ENCODE assay signal across 20 cellular contexts in genomic region chr13:31408927-31409326, GRCh38.
A peak's percentile ranks its signal among the peaks of the same experiment; 100 is the strongest.
DNase-seq lines count a peak whose midpoint lies in the region; ATAC-seq and TF ChIP-seq lines count a peak whose summit lies in the region.
"Had no signal": no experiment of that assay in that cellular context is flagged by ENCODE, and none has a peak within 500 bp of the region (broad histone marks: within the 10 kb centered on the region; RNA-seq: fewer than 3 reads in every experiment).

No MANE protein-coding gene starts in this region.

- no peaks in the 10 kb centered on the region for H3K4me1 ChIP-seq in esophagus muscularis mucosa
- H3K4me1 ChIP-seq in gastrocnemius medialis = no peaks in the 10 kb centered on the region
- H3K4me1 ChIP-seq in GM23248 (ENCODE audit: insufficient read depth) = no peaks in the 10 kb centered on the region
- H3K4me1 ChIP-seq: BE2C, BLaER1 had no signal

- no peaks in the 10 kb centered on the region for H3K36me3 ChIP-seq in esophagus muscularis mucosa
- H3K36me3 ChIP-seq in gastrocnemius medialis = no peaks in the 10 kb centered on the region
- no peaks in the 10 kb centered on the region for H3K36me3 ChIP-seq in GM23248 (ENCODE audit: low read depth)
- H3K36me3 ChIP-seq: BE2C, BLaER1 had no signal

- no peak overlapping the region for H2AFZ ChIP-seq in GM23248

- H3K4me2 ChIP-seq in GM23248 (ENCODE audit: unreplicated experiment) = no peak overlapping the region
- H3K4me2 ChIP-seq: BLaER1 had no signal

- TF ChIP-seq POLR2A in esophagus muscularis mucosa (IDR thresholded peaks at IDR 0.05; ENCODE audit: low read depth) (no peak), gastrocnemius medialis (IDR thresholded peaks at IDR 0.05) (no peak)

- no peaks in the 10 kb centered on the region for H3K9me3 ChIP-seq in esophagus muscularis mucosa
- H3K9me3 ChIP-seq in gastrocnemius medialis = no peaks in the 10 kb centered on the region
- H3K9me3 ChIP-seq in GM23248 (ENCODE audit: low read depth) = no peaks in the 10 kb centered on the region
- H3K9me3 ChIP-seq: BE2C, BLaER1 had no signal

- TF ChIP-seq CTCF in esophagus muscularis mucosa (IDR thresholded peaks at IDR 0.05) = no peak
- TF ChIP-seq CTCF in gastrocnemius medialis (IDR thresholded peaks at IDR 0.05 in 4 of 5, conservative IDR thresholded peaks at IDR 0.05 in 1 of 5) = no peak

- H3K9me2 ChIP-seq in GM23248 (ENCODE audit: insufficient read depth) = no peaks in the 10 kb centered on the region

- in situ Hi-C loops in gastrocnemius medialis (cut with MboI; ENCODE audit: low sequenced_read_pairs in 4 of 4) = no loop called here
- in situ Hi-C loops in GM23248 (cut with MboI) = no loop called here

- ATAC-seq in gastrocnemius medialis (peak; percentile 30 to 70), HG02870 (IDR thresholded peaks at IDR 0.05; ENCODE audit: unreplicated experiment) (no peak)
- ATAC-seq: GM12878 had no signal

- H3K27ac ChIP-seq in esophagus muscularis mucosa (replicated peaks in 1 of 4) (peak overlapping the region in 1 of 4 donors; percentile 50), gastrocnemius medialis (no peak overlapping the region), GM23248 (no peak overlapping the region)
- H3K27ac ChIP-seq: BLaER1 had no signal

- H3F3A ChIP-seq in GM23248 (ENCODE audit: insufficient read depth) = no peaks in the 10 kb centered on the region

- intact Hi-C loops in esophagus muscularis mucosa (cut with DNase I) (no loop called here), gastrocnemius medialis (cut with DNase I; ENCODE audit: low total_unique reads) (no loop called here)

- H3K9ac ChIP-seq in GM23248 = no peak overlapping the region
- H3K9ac ChIP-seq: BLaER1 had no signal

- no peaks in the 10 kb centered on the region for H4K20me1 ChIP-seq in GM23248 (ENCODE audit: insufficient read depth)
- H4K20me1 ChIP-seq: BLaER1 had no signal

- H3K79me2 ChIP-seq in GM23248 (ENCODE audit: insufficient read depth) = no peaks in the 10 kb centered on the region

- TF ChIP-seq EP300 in esophagus muscularis mucosa (IDR thresholded peaks at IDR 0.05) = no peak

- H3K4me3 ChIP-seq in esophagus muscularis mucosa (no peak overlapping the region), gastrocnemius medialis (no peak overlapping the region), GM23248 (no peak overlapping the region)
- H3K4me3 ChIP-seq: BLaER1, GM12878 had no signal

- no peaks in the 10 kb centered on the region for H3K27me3 ChIP-seq in esophagus muscularis mucosa
- no peaks in the 10 kb centered on the region for H3K27me3 ChIP-seq in gastrocnemius medialis
- H3K27me3 ChIP-seq in GM23248 (replicated peaks; ENCODE audit: insufficient read depth) = peaks cover 23% of the 10 kb centered on the region
- H3K27me3 ChIP-seq: BE2C, BLaER1 had no signal

- 93% methylated on average over 1 of the region's 1 CpG for WGBS in esophagus muscularis mucosa
- 32 to 59% methylated on average over 1 of the region's 1 CpG for WGBS in GM23248 (ENCODE audit: low coverage in 1 of 2, low lambda C conversion rate in 2 of 2, missing lambda C conversion rate in 2 of 2), 2 experiments

- peak; percentile 86 for DNase-seq in esophagus muscularis mucosa (ENCODE audit: extremely low spot score)
- DNase-seq in gastrocnemius medialis = peak in 1 of 2 donors; percentile 19
- no peak for DNase-seq in GM23248
- no peak for DNase-seq in NCI-H146 (lab: John Stamatoyannopoulos, UW)
- DNase-seq: 8988T; BE2C; C1 segment of cervical spinal cord; CD4-positive, alpha-beta memory T cell; CD4-positive, CD25-positive, alpha-beta regulatory T cell; CD8-positive, alpha-beta memory T cell; COR-L47; DMS 273 treated with DMSO at 0.1 percent for 48 hours; DMS153; DMS79; DND-41; EL; GDM1 had no signal
